1 cellular context compared by ENCODE assay signal in genomic region chr5:173742432-173742816, GRCh38.
A peak's percentile ranks its signal among the peaks of the same experiment; 100 is the strongest.
TF ChIP-seq lines count a peak whose summit lies in the region.

No MANE protein-coding gene starts in this region.

TF ChIP-seq in GM12878, 131 proteins besides CTCF, POLR2A, EP300 and RAD21 (continued from another document and continues in another):
- TF ChIP-seq BCL11A (IDR thresholded peaks at IDR 0.05; ENCODE audit: low read depth, low read length) = no peak
- no peak for TF ChIP-seq RCOR1 (conservative IDR thresholded peaks at IDR 0.05; ENCODE audit: low read depth, low read length)
- TF ChIP-seq ETV6 (conservative IDR thresholded peaks at IDR 0.05 in 1 of 2, IDR thresholded peaks at IDR 0.05 in 1 of 2; ENCODE audit: borderline replicate concordance in 1 of 2, low read depth in 1 of 2) = no peak
- TF ChIP-seq, protein P1, sequence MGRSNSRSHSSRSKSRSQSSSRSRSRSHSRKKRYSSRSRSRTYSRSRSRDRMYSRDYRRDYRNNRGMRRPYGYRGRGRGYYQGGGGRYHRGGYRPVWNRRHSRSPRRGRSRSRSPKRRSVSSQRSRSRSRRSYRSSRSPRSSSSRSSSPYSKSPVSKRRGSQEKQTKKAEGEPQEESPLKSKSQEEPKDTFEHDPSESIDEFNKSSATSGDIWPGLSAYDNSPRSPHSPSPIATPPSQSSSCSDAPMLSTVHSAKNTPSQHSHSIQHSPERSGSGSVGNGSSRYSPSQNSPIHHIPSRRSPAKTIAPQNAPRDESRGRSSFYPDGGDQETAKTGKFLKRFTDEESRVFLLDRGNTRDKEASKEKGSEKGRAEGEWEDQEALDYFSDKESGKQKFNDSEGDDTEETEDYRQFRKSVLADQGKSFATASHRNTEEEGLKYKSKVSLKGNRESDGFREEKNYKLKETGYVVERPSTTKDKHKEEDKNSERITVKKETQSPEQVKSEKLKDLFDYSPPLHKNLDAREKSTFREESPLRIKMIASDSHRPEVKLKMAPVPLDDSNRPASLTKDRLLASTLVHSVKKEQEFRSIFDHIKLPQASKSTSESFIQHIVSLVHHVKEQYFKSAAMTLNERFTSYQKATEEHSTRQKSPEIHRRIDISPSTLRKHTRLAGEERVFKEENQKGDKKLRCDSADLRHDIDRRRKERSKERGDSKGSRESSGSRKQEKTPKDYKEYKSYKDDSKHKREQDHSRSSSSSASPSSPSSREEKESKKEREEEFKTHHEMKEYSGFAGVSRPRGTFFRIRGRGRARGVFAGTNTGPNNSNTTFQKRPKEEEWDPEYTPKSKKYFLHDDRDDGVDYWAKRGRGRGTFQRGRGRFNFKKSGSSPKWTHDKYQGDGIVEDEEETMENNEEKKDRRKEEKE (IDR thresholded peaks at IDR 0.05) = no peak
- no peak for TF ChIP-seq ZBTB33 (IDR thresholded peaks at IDR 0.05)
- TF ChIP-seq KDM1A (IDR thresholded peaks at IDR 0.05; ENCODE audit: borderline replicate concordance) = no peak
- TF ChIP-seq ZNF622 (IDR thresholded peaks at IDR 0.05) = no peak
- no peak for TF ChIP-seq MTA3 (IDR thresholded peaks at IDR 0.05; ENCODE audit: borderline replicate concordance, low read length)
- peak; percentile 56; the same call in 1 of the 2 replicates for TF ChIP-seq CREB1 (IDR thresholded peaks at IDR 0.05; ENCODE audit: low read depth)
- TF ChIP-seq EZH2 (IDR thresholded peaks at IDR 0.05; ENCODE audit: borderline replicate concordance, control insufficient read depth, low read depth, low read length) = no peak
- no peak for TF ChIP-seq ZSCAN29 (IDR thresholded peaks at IDR 0.05)
- no peak for TF ChIP-seq GATAD2B (conservative IDR thresholded peaks at IDR 0.05; ENCODE audit: low read depth)
- no peak for TF ChIP-seq ZNF217 (IDR thresholded peaks at IDR 0.05)
- TF ChIP-seq FOXM1 (IDR thresholded peaks at IDR 0.05; ENCODE audit: low read depth, low read length) = 0 out of 2 replicates have a peak, but pooled peaks have one; percentile 27
- no peak for TF ChIP-seq SREBF2 (IDR thresholded peaks at IDR 0.05; ENCODE audit: low read length)
- TF ChIP-seq TCF3 (IDR thresholded peaks at IDR 0.05; ENCODE audit: borderline replicate concordance, insufficient read depth, low read depth, low read length) = 0 out of 2 replicates have a peak, but pooled peaks have one; percentile 2
- TF ChIP-seq NFIC (IDR thresholded peaks at IDR 0.05; ENCODE audit: low read depth, low read length) = peak; percentile 48; the same call in 1 of the 2 replicates
- TF ChIP-seq EGR1 (IDR thresholded peaks at IDR 0.05; ENCODE audit: borderline replicate concordance in 1 of 2, low read depth in 2 of 2, low read length in 2 of 2) = no peak
- no peak for TF ChIP-seq CHD2 (IDR thresholded peaks at IDR 0.05; ENCODE audit: borderline replicate concordance, low read depth, low read length)
- TF ChIP-seq FOXK2 (IDR thresholded peaks at IDR 0.05) = no peak
- TF ChIP-seq PAX8 (IDR thresholded peaks at IDR 0.05) = no peak
- TF ChIP-seq SPI1 (IDR thresholded peaks at IDR 0.05; ENCODE audit: borderline replicate concordance, insufficient read depth, low read depth, low read length) = no peak
- no peak; a peak in 1 of 4 replicates for TF ChIP-seq IKZF2 (IDR thresholded peaks at IDR 0.05)
- TF ChIP-seq ATF3 (IDR thresholded peaks at IDR 0.05; ENCODE audit: borderline replicate concordance, extremely low read depth, low read depth, low read length) = no peak
- TF ChIP-seq SMAD5 (IDR thresholded peaks at IDR 0.05; ENCODE audit: low read depth) = no peak
- no peak for TF ChIP-seq NR2C2 (IDR thresholded peaks at IDR 0.05; ENCODE audit: borderline replicate concordance, control insufficient read depth, insufficient read length, low read depth)
- no peak for TF ChIP-seq MEF2B (IDR thresholded peaks at IDR 0.05; ENCODE audit: partially characterized antibody, poor library complexity, severe bottlenecking)
- no peak for TF ChIP-seq NR2C1 (IDR thresholded peaks at IDR 0.05)
- TF ChIP-seq ZNF24 (IDR thresholded peaks at IDR 0.05) = no peak
- no peak for TF ChIP-seq SUZ12 (IDR thresholded peaks at IDR 0.05; ENCODE audit: unreplicated experiment)
- no peak for TF ChIP-seq E2F4 (IDR thresholded peaks at IDR 0.05; ENCODE audit: low read depth, low read length)
- TF ChIP-seq IRF3 (IDR thresholded peaks at IDR 0.05) = no peak
- no peak for TF ChIP-seq NRF1 (conservative IDR thresholded peaks at IDR 0.05; ENCODE audit: low read depth, low read length)
- TF ChIP-seq, protein P2, sequence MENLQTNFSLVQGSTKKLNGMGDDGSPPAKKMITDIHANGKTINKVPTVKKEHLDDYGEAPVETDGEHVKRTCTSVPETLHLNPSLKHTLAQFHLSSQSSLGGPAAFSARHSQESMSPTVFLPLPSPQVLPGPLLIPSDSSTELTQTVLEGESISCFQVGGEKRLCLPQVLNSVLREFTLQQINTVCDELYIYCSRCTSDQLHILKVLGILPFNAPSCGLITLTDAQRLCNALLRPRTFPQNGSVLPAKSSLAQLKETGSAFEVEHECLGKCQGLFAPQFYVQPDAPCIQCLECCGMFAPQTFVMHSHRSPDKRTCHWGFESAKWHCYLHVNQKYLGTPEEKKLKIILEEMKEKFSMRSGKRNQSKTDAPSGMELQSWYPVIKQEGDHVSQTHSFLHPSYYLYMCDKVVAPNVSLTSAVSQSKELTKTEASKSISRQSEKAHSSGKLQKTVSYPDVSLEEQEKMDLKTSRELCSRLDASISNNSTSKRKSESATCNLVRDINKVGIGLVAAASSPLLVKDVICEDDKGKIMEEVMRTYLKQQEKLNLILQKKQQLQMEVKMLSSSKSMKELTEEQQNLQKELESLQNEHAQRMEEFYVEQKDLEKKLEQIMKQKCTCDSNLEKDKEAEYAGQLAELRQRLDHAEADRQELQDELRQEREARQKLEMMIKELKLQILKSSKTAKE (IDR thresholded peaks at IDR 0.05; ENCODE audit: low read depth, poor library complexity, severe bottlenecking) = no peak
- TF ChIP-seq ZNF274 (IDR thresholded peaks at IDR 0.05; ENCODE audit: insufficient read depth, insufficient read length) = no peak
- TF ChIP-seq E4F1 (IDR thresholded peaks at IDR 0.05; ENCODE audit: borderline replicate concordance, partially characterized antibody) = no peak
- no peak for TF ChIP-seq ZZZ3 (IDR thresholded peaks at IDR 0.05; ENCODE audit: control insufficient read depth, insufficient read length, low read depth)
- no peak for TF ChIP-seq ZNF207 (IDR thresholded peaks at IDR 0.05; ENCODE audit: borderline replicate concordance)
- no peak for TF ChIP-seq KAT2A (conservative IDR thresholded peaks at IDR 0.05; ENCODE audit: control insufficient read depth, low read depth, low read length)
- TF ChIP-seq POLR2AphosphoS5 (IDR thresholded peaks at IDR 0.05; ENCODE audit: low read length) = no peak
- TF ChIP-seq RUNX3 (IDR thresholded peaks at IDR 0.05; ENCODE audit: low read length) = peak; percentile 15; the same call in 1 of the 2 replicates
- TF ChIP-seq HDGF (IDR thresholded peaks at IDR 0.05) = no peak
- no peak for TF ChIP-seq SREBF1 (IDR thresholded peaks at IDR 0.05; ENCODE audit: low read length)
- no peak for TF ChIP-seq RB1 (IDR thresholded peaks at IDR 0.05; ENCODE audit: borderline replicate concordance)
- TF ChIP-seq SIN3A (IDR thresholded peaks at IDR 0.05; ENCODE audit: low read depth, low read length) = no peak
- TF ChIP-seq JUNB (IDR thresholded peaks at IDR 0.05) = peak; percentile 52
- TF ChIP-seq CBX5 (IDR thresholded peaks at IDR 0.05; ENCODE audit: low read depth) = no peak
- peak; percentile 30; the same call in 1 of the 2 replicates for TF ChIP-seq RELB (IDR thresholded peaks at IDR 0.05; ENCODE audit: low read depth)
- TF ChIP-seq JUND (IDR thresholded peaks at IDR 0.05; ENCODE audit: low read depth, low read length) = no peak
- TF ChIP-seq ATF7 (IDR thresholded peaks at IDR 0.05; ENCODE audit: low read depth) = peak; percentile 59
- TF ChIP-seq, protein P3, sequence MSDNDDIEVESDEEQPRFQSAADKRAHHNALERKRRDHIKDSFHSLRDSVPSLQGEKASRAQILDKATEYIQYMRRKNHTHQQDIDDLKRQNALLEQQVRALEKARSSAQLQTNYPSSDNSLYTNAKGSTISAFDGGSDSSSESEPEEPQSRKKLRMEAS (IDR thresholded peaks at IDR 0.05; ENCODE audit: low read depth, low read length) = no peak
- no peak for TF ChIP-seq SP1 (IDR thresholded peaks at IDR 0.05; ENCODE audit: low read depth, low read length)
- peak; percentile 63; the same call in 1 of the 3 replicates for TF ChIP-seq POU2F2 (IDR thresholded peaks at IDR 0.05; ENCODE audit: borderline replicate concordance, low read depth, low read length)
- no peak for TF ChIP-seq CHD1 (IDR thresholded peaks at IDR 0.05; ENCODE audit: low read depth, low read length)
- TF ChIP-seq SUPT20H (IDR thresholded peaks at IDR 0.05; ENCODE audit: borderline replicate concordance, control insufficient read depth, low read depth, low read length) = no peak
- TF ChIP-seq WRNIP1 (IDR thresholded peaks at IDR 0.05; ENCODE audit: borderline replicate concordance, low read depth, low read length) = no peak
- no peak for TF ChIP-seq FOS (IDR thresholded peaks at IDR 0.05; ENCODE audit: borderline replicate concordance, extremely low read depth, insufficient read length)
- no peak for TF ChIP-seq STAT1 (conservative IDR thresholded peaks at IDR 0.05)
